In the genomic region with DNA sequence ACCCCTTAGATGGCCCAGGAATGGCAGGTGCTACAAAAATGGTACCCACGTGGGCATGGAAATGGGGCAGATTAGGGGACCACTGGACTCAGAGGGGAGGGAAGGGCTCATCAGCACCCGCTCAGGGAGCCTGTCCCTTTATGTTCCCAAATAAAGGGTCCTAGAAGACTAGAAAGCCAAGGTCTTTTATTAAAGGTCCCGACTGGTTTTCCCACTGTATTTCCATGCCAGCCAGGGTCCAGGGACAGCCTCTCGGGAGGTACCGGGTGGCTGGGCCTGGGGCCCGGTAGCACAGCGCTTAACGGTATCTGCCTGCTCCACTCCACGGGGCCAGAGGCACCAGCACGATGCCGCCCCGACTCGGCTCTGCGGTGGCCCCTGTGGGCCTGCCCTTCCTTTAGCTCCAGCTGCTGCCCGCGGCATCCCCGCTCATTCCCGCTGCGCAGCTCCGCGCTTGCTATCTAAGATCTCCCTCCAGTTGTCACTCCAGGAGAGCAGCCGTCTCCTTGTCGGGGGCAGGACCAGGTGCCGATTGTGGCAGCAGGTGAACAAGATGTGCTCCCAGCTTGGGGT, we compare ENCODE assay signal across 6 cellular contexts. TPM values are rescaled to one million over a fixed set of nuclear protein-coding genes. Genes with fewer than 3 reads are reported as not detected.
A peak's percentile ranks its signal among the peaks of the same experiment; 100 is the strongest.
DNase-seq lines count a peak whose midpoint lies in the region; ATAC-seq and TF ChIP-seq lines count a peak whose summit lies in the region.

No MANE protein-coding gene starts in this region.

- H3K27me3 Mint-ChIP-seq in IgD-negative memory B cell, result no peaks in the 10 kb centered on the region

- intact Hi-C loops in prostate gland (cut with DNase I), result no loop called here

- DNase-seq in cardiac fibroblast (ENCODE audit: low read depth in 2 of 2) (no peak), prostate gland (ENCODE audit: low spot score) (no peak), NCI-H510A treated with DMSO at 0.1 percent for 48 hours (lab: John Stamatoyannopoulos, UW) (no peak), ACHN (no peak)

- H3K4me3 Mint-ChIP-seq in IgD-negative memory B cell, result peak overlapping the region; percentile 92 to 99 (median 96)

- 75% methylated on average over 24 of the region's 24 CpGs for WGBS in prostate gland

- no peak for TF ChIP-seq POLR2A in prostate gland (IDR thresholded peaks at IDR 0.05)

- in situ Hi-C loops in ACHN (cut with HindIII; ENCODE audit: low pct_ligation_motif_present, low pct_unique_long_range_greater_than_20kb, low sequenced_read_pairs), result no loop called here

- H3K36me3 Mint-ChIP-seq in IgD-negative memory B cell, result peaks cover 2% of the 10 kb centered on the region

- H3K27me3 ChIP-seq in prostate gland (replicated peaks; ENCODE audit: insufficient read depth), result no peaks in the 10 kb centered on the region

- H3K4me1 ChIP-seq in prostate gland (replicated peaks), result peaks cover 5% of the 10 kb centered on the region

- no peak for TF ChIP-seq CTCF in cardiac fibroblast (IDR thresholded peaks at IDR 0.05; ENCODE audit: low read depth, low read length)
- no peak for TF ChIP-seq CTCF in prostate gland (IDR thresholded peaks at IDR 0.05)

- H3K27ac ChIP-seq in prostate gland, result peak overlapping the region; percentile 88

- H3K4me1 Mint-ChIP-seq in IgD-negative memory B cell, result peaks cover 19 to 32% (median 29%) of the 10 kb centered on the region in 3 donors

- ATAC-seq in HG03439 (IDR thresholded peaks at IDR 0.05; ENCODE audit: unreplicated experiment), result no peak

- no peaks in the 10 kb centered on the region for H3K9me3 Mint-ChIP-seq in IgD-negative memory B cell

- H3K27ac Mint-ChIP-seq in IgD-negative memory B cell, result peak overlapping the region; percentile 87 to 92 (median 88)

- no peaks in the 10 kb centered on the region for H3K36me3 ChIP-seq in prostate gland

- H3K4me3 ChIP-seq in cardiac fibroblast (replicated peaks in 1 of 2; ENCODE audit: low read depth in 2 of 2, low read length in 2 of 2) (peak overlapping the region; percentile 70 to 73), prostate gland (peak overlapping the region in 1 of 2 donors; percentile 80)

- H3K9me3 ChIP-seq in prostate gland, result no peaks in the 10 kb centered on the region

RNA-seq across cellular contexts. Expression of a gene that starts 1.4 kb away (rescaled TPM):
- polyA plus RNA-seq in IgD-negative memory B cell, result 150 TPM
- total RNA-seq in prostate gland, result 100 to 1,000 TPM; 120 to 166 TPM

RNA-seq across cellular contexts. Expression of a gene that starts 20.4 kb away (rescaled TPM):
- 4.5 TPM for polyA plus RNA-seq in IgD-negative memory B cell
- 10 to 100 TPM; 13.6 to 15.1 TPM for total RNA-seq in prostate gland

RNA-seq across cellular contexts. Expression of a gene that starts 24.2 kb away (rescaled TPM):
- polyA plus RNA-seq in IgD-negative memory B cell, result 150 TPM
- 100 to 1,000 TPM in 1 of 2 donors, 10 to 100 TPM in 1; 97.9 to 132 TPM for total RNA-seq in prostate gland

RNA-seq across cellular contexts. Expression of a gene that starts 42.4 kb away (rescaled TPM):
- 3.0 TPM for polyA plus RNA-seq in IgD-negative memory B cell
- 10 to 100 TPM; 65.0 to 66.4 TPM for total RNA-seq in prostate gland

RNA-seq across cellular contexts. Expression of a gene that starts 52.6 kb away (rescaled TPM):
- 391 TPM for polyA plus RNA-seq in IgD-negative memory B cell
- total RNA-seq in prostate gland, result 10 to 100 TPM; 79.7 to 97.2 TPM
